ENCODE assay signal across 1 cellular context in the genomic region with DNA sequence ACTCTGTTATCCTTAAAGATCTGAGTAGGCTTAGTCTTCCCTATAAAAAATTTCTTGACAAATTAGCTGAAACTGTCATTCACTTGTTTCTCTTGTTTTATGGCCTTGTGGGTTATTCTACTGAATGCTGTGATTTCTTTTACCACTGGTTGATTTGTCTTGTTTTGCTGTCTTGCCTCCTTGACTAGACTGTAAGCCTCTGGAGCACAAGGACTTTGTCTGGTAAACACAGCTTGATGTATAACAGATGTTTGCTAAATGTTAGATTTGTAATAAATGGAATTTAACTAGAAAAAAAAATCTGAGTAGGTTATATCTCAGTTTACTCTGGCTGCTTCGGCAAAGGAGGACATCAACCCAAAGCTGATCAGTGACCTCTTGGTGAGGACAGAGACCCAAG.
TF ChIP-seq lines count a peak whose summit lies in the region.

No MANE protein-coding gene starts in this region.

TF ChIP-seq in IMR-90, 13 proteins besides CTCF, POLR2A, EP300 and RAD21:
- TF ChIP-seq MAFK (IDR thresholded peaks at IDR 0.05; ENCODE audit: low read depth, low read length): no peak
- no peak for TF ChIP-seq CEBPB (IDR thresholded peaks at IDR 0.05; ENCODE audit: low read depth, low read length)
- TF ChIP-seq USF2 (IDR thresholded peaks at IDR 0.05; ENCODE audit: low read depth, low read length): no peak
